In genomic region chr13:64993514-64994164, GRCh38 we compare ENCODE assay signal across 16 cellular contexts.
DNase-seq lines count a peak whose midpoint lies in the region; ATAC-seq, FAIRE-seq and TF ChIP-seq lines count a peak whose summit lies in the region.
"Had no signal": no experiment of that assay in that cellular context is flagged by ENCODE, and none has a peak within 500 bp of the region (broad histone marks: within the 10 kb centered on the region; RNA-seq: fewer than 3 reads in every experiment).

No MANE protein-coding gene starts in this region.

- no peak for TF ChIP-seq CTCF in HepG2 (CRISPR knock-in tag; IDR thresholded peaks at IDR 0.05)
- TF ChIP-seq CTCF in right lobe of liver (IDR thresholded peaks at IDR 0.05): no peak

- ATAC-seq in HepG2: no peak
- ATAC-seq in right lobe of liver: no peak
- peak; percentile 73 for ATAC-seq in HG03066 (IDR thresholded peaks at IDR 0.05; ENCODE audit: low read depth, unreplicated experiment)
- no peak for ATAC-seq in stimulated activated naive CD8-positive, alpha-beta T cell treated with anti-CD3 and anti-CD28 coated beads, Interleukin-15, Interleukin-2, amounts not matched to agents 100 U/mL and 50 U/mL, for 24 hours
- no peak for ATAC-seq in HG02885 (IDR thresholded peaks at IDR 0.05; ENCODE audit: poor library complexity, unreplicated experiment)

- H3K4me3 Mint-ChIP-seq in activated naive CD4-positive, alpha-beta T cell treated with anti-CD3 and anti-CD28 coated beads for 36 hours: no peak overlapping the region

- H3K27me3 ChIP-seq in HepG2 (ENCODE audit: control insufficient read depth in 1 of 2, insufficient read depth in 2 of 2, low read length in 2 of 2) (no peaks in the 10 kb centered on the region; a peak in 1 of 5 replicates), right lobe of liver (no peaks in the 10 kb centered on the region)
- H3K27me3 ChIP-seq: breast epithelium, upper lobe of left lung had no signal

- POLR2A ChIA-PET in HepG2 (lab: Yijun Ruan, JAX): no interaction called here

- FAIRE-seq in HepG2 (lab: Jason Lieb, UNC) (no peak), urothelium cell line (lab: Jason Lieb, UNC) (no peak)
- FAIRE-seq: A204.1, RCC 7860 had no signal

- H3K9ac ChIP-seq in HepG2 (ENCODE audit: insufficient read depth, low read depth, low read length): no peak overlapping the region

- no peak for TF ChIP-seq RAD21 in HepG2 (CRISPR knock-in tag; IDR thresholded peaks at IDR 0.05)

- H3K27ac ChIP-seq in HepG2 (ENCODE audit: extremely low read length, insufficient read depth, low read length): no peak overlapping the region
- no peak overlapping the region for H3K27ac ChIP-seq in right lobe of liver
- H3K27ac ChIP-seq: breast epithelium, upper lobe of left lung had no signal

- H3K27ac Mint-ChIP-seq in activated naive CD4-positive, alpha-beta T cell treated with anti-CD3 and anti-CD28 coated beads for 36 hours: no peak overlapping the region

- no peaks in the 10 kb centered on the region for H3K36me3 Mint-ChIP-seq in activated naive CD4-positive, alpha-beta T cell treated with anti-CD3 and anti-CD28 coated beads for 36 hours (ENCODE audit: low read depth)

- peaks cover 10% of the 10 kb centered on the region for H3K9me3 Mint-ChIP-seq in activated naive CD4-positive, alpha-beta T cell treated with anti-CD3 and anti-CD28 coated beads for 36 hours

- H3K27me3 Mint-ChIP-seq in activated naive CD4-positive, alpha-beta T cell treated with anti-CD3 and anti-CD28 coated beads for 36 hours (ENCODE audit: low read depth): no peaks in the 10 kb centered on the region

- H3K9me3 ChIP-seq in HepG2 (ENCODE audit: low read length) (no peaks in the 10 kb centered on the region), right lobe of liver (no peaks in the 10 kb centered on the region)
- H3K9me3 ChIP-seq: breast epithelium, upper lobe of left lung had no signal

- no peaks in the 10 kb centered on the region for H3K79me2 ChIP-seq in HepG2 (ENCODE audit: insufficient read depth, low read length)

- WGBS in HepG2 (ENCODE audit: low lambda C conversion rate): 10% methylated on average over 4 of the region's 4 CpGs
- 57% methylated on average over 4 of the region's 4 CpGs for WGBS in right lobe of liver (ENCODE audit: insufficient coverage, low coverage, low lambda C conversion rate, missing lambda C conversion rate)

- no peaks in the 10 kb centered on the region for H3K36me3 ChIP-seq in HepG2 (replicated peaks in 1 of 2; ENCODE audit: control insufficient read depth in 1 of 2, insufficient read depth in 2 of 2, low read length in 2 of 2)
- H3K36me3 ChIP-seq in right lobe of liver: no peaks in the 10 kb centered on the region
- H3K36me3 ChIP-seq: breast epithelium, upper lobe of left lung had no signal

- 0 out of 2 replicates have a peak overlapping the region, but pooled peaks have one; percentile 8 for H3K4me2 ChIP-seq in HepG2 (ENCODE audit: low read depth, low read length)

- no peaks in the 10 kb centered on the region for H4K20me1 ChIP-seq in HepG2 (ENCODE audit: insufficient read depth, low read length)

- CTCF ChIA-PET in HepG2 (lab: Yijun Ruan, JAX; ENCODE audit: low intra/inter-chr PET ratio, low total read pairs): no interaction called here
- CTCF ChIA-PET in activated naive CD4-positive, alpha-beta T cell treated with anti-CD3 and anti-CD28 coated beads for 36 hours (lab: Charles Lee): no interaction called here

- H2AFZ ChIP-seq in HepG2 (ENCODE audit: low read length): no peak overlapping the region

- H3K4me1 Mint-ChIP-seq in activated naive CD4-positive, alpha-beta T cell treated with anti-CD3 and anti-CD28 coated beads for 36 hours (ENCODE audit: low read depth): no peaks in the 10 kb centered on the region

- TF ChIP-seq POLR2A in HepG2 (IDR thresholded peaks at IDR 0.05; ENCODE audit: insufficient read depth in 1 of 2, low read depth in 2 of 2, low read length in 2 of 2) (no peak), right lobe of liver (IDR thresholded peaks at IDR 0.05) (no peak)

- in situ Hi-C loops in HepG2 (cut with HindIII; ENCODE audit: extremely low pct_ligation_motif_present, low pct_unique_long_range_greater_than_20kb): no loop called here

- TF ChIP-seq EP300 in HepG2 (IDR thresholded peaks at IDR 0.05; ENCODE audit: low read depth in 2 of 2, low read length in 2 of 2) (no peak), HepG2 (CRISPR knock-in tag; IDR thresholded peaks at IDR 0.05; ENCODE audit: borderline replicate concordance) (no peak)

- H3K4me3 ChIP-seq in HepG2 (replicated peaks in 1 of 3; ENCODE audit: insufficient read depth in 1 of 3, low read depth in 2 of 3, low read length in 3 of 3) (no peak overlapping the region), right lobe of liver (no peak overlapping the region)
- H3K4me3 ChIP-seq: breast epithelium, upper lobe of left lung had no signal

- intact Hi-C loops in HepG2 (cut with micrococcal nuclease; ENCODE audit: unreplicated experiment) (no loop called here), right lobe of liver (cut with DNase I) (no loop called here)
- intact Hi-C loops in activated naive CD4-positive, alpha-beta T cell treated with anti-CD3 and anti-CD28 coated beads for 36 hours (cut with micrococcal nuclease): no loop called here

- DNase-seq in HepG2 (ENCODE audit: low spot score) (no peak), right lobe of liver (no peak), NOMO-1 treated with dmso at 0.1 percent for 144 hours (lab: John Stamatoyannopoulos, UW; ENCODE audit: unreplicated experiment) (peak; percentile 1), urothelium cell line (ENCODE audit: low spot score) (peak; percentile 0)
- DNase-seq in stimulated activated naive CD8-positive, alpha-beta T cell treated with anti-CD3 and anti-CD28 coated beads, Interleukin-15, Interleukin-2, amounts not matched to agents 100 U/mL and 50 U/mL, for 24 hours: no peak
- DNase-seq in activated naive CD4-positive, alpha-beta T cell treated with anti-CD3 and anti-CD28 coated beads for 36 hours: no peak
- DNase-seq: activated naive CD4-positive, alpha-beta T cell treated with anti-CD3 and anti-CD28 coated beads, Interleukin-2, amount 50 U/mL, for 16 hours; COR-L47; HCEC 1CT; stimulated activated CD4-positive, alpha-beta T cell treated with anti-CD3 and anti-CD28 coated beads, Interleukin-1b, Interleukin-23, amount 100 ng/mL, for 48 hours; upper lobe of left lung had no signal

- H3K4me1 ChIP-seq in HepG2 (ENCODE audit: insufficient read depth, low read length) (no peaks in the 10 kb centered on the region), right lobe of liver (no peaks in the 10 kb centered on the region)
- H3K4me1 ChIP-seq: breast epithelium, upper lobe of left lung had no signal

- BruUV-seq in HepG2 (replicated peaks; lab: Mats Ljungman, UMichigan): no TSS peak

TF ChIP-seq in HepG2, 621 proteins besides CTCF, POLR2A, EP300 and RAD21:
- TF ChIP-seq ZFX (CRISPR knock-in tag; IDR thresholded peaks at IDR 0.05; ENCODE audit: low read depth) (no peak), DMAP1 (CRISPR knock-in tag; IDR thresholded peaks at IDR 0.05) (no peak), MAFF (IDR thresholded peaks at IDR 0.05; ENCODE audit: low read depth, low read length) (no peak), TERF1 (CRISPR knock-in tag; IDR thresholded peaks at IDR 0.05) (no peak), SAP130 (CRISPR knock-in tag; IDR thresholded peaks at IDR 0.05; ENCODE audit: low read depth) (no peak), ZNF615 (CRISPR knock-in tag; IDR thresholded peaks at IDR 0.05; ENCODE audit: borderline replicate concordance) (no peak), NR3C1 (CRISPR knock-in tag; IDR thresholded peaks at IDR 0.05) (no peak), ZNF652 (CRISPR knock-in tag; IDR thresholded peaks at IDR 0.05; ENCODE audit: borderline replicate concordance, low read depth) (no peak), ARID4A (CRISPR knock-in tag; IDR thresholded peaks at IDR 0.05; ENCODE audit: borderline replicate concordance) (no peak), ZNF781 (CRISPR knock-in tag; IDR thresholded peaks at IDR 0.05; ENCODE audit: borderline replicate concordance, not compliant biosample characterization) (no peak)

Comparison
In these comparisons a context has a peak if more than half of its experiments do, and no peak if none do; other contexts are left out.
1. DNase-seq: peak in NOMO-1 treated with dmso at 0.1 percent for 144 hours (single experiment) and urothelium cell line (single experiment); none in HepG2 (single experiment), right lobe of liver (0 of 3), stimulated activated naive CD8-positive, alpha-beta T cell treated with anti-CD3 and anti-CD28 coated beads, Interleukin-15, Interleukin-2, amounts not matched to agents 100 U/mL and 50 U/mL, for 24 hours (single experiment) and activated naive CD4-positive, alpha-beta T cell treated with anti-CD3 and anti-CD28 coated beads for 36 hours (single experiment).